Comparison of ENCODE assay signal across 19 cellular contexts in the genomic region with DNA sequence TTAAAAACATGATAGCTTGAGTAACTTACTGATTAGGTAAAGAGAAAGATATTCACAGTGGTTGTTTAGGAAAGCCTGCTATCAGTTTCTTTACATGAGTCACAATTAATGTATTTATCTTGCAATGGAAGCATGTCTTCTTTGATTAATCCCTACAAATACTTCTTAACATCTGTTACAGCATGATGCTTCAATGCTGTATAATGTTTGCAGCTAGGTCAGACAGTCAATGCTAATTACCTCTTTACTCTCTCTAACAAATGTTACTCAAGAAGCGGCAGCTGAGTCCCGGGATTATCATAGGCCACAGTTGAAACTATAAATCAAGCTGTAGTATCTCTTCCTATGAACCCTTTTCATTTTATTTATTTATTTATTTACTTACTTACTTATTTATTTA. TPM values are rescaled to one million over a fixed set of nuclear protein-coding genes. Genes with fewer than 3 reads are reported as not detected.
DNase-seq lines count a peak whose midpoint lies in the region; ATAC-seq, FAIRE-seq and TF ChIP-seq lines count a peak whose summit lies in the region.
"Had no signal": no experiment of that assay in that cellular context is flagged by ENCODE, and none has a peak within 500 bp of the region (broad histone marks: within the 10 kb centered on the region; RNA-seq: fewer than 3 reads in every experiment).

No MANE protein-coding gene starts in this region.

- CTCF ChIA-PET in Caco-2 (lab: Charles Lee): no interaction called here

- H3K9ac ChIP-seq in astrocyte (ENCODE audit: low read length): no peak overlapping the region
- H3K9ac ChIP-seq: BLaER1 had no signal

- H3K4me3 Mint-ChIP-seq in astrocyte (ENCODE audit: unreplicated experiment): no peak overlapping the region
- H3K4me3 Mint-ChIP-seq in Caco-2 (ENCODE audit: unreplicated experiment): no peak overlapping the region
- H3K4me3 Mint-ChIP-seq: CD8-positive, alpha-beta memory T cell; HFFc6 had no signal

- H3K9me3 ChIP-seq in astrocyte (ENCODE audit: insufficient read depth, low read depth, low read length): no peaks in the 10 kb centered on the region
- H3K9me3 ChIP-seq in Caco-2: no peaks in the 10 kb centered on the region
- H3K9me3 ChIP-seq: BLaER1 had no signal

- POLR2A ChIA-PET in Caco-2 (lab: Charles Lee): no interaction called here

- DNase-seq in D341Med (ENCODE audit: low spot score): peak; percentile 52
- peak; percentile 0 to 73 for DNase-seq in NCI-H524 (lab: John Stamatoyannopoulos, UW)
- DNase-seq in astrocyte (ENCODE audit: low read depth): peak; percentile 44
- DNase-seq in Caco-2: no peak
- DNase-seq in NCI-H446 treated with DMSO at 0.1 percent for 48 hours (lab: John Stamatoyannopoulos, UW): no peak
- DNase-seq: AML-193; CD8-positive, alpha-beta memory T cell; DMS79; GDM1; HCEC 1CT; HFFc6 had no signal

- no TSS peak for BruUV-seq in Caco-2 (replicated peaks; lab: Mats Ljungman, UMichigan)

- H3K4me2 ChIP-seq in astrocyte (ENCODE audit: low read length): no peak overlapping the region
- H3K4me2 ChIP-seq: BLaER1 had no signal

- no peaks in the 10 kb centered on the region for H3K27me3 ChIP-seq in astrocyte (ENCODE audit: insufficient read depth, low read length)
- H3K27me3 ChIP-seq in Caco-2 (replicated peaks; ENCODE audit: control insufficient read depth, insufficient read depth, low read length): no peaks in the 10 kb centered on the region
- H3K27me3 ChIP-seq: BLaER1 had no signal

- no peaks in the 10 kb centered on the region for H3K27me3 Mint-ChIP-seq in astrocyte (ENCODE audit: low read depth, unreplicated experiment)
- no peaks in the 10 kb centered on the region for H3K27me3 Mint-ChIP-seq in Caco-2 (ENCODE audit: insufficient read depth, unreplicated experiment)
- H3K27me3 Mint-ChIP-seq: CD8-positive, alpha-beta memory T cell had no signal

- H3K36me3 ChIP-seq in astrocyte (ENCODE audit: insufficient read depth, low read length) (peaks cover 22% of the 10 kb centered on the region), Caco-2 (ENCODE audit: control insufficient read depth, insufficient read depth, low read length) (peaks cover 7% of the 10 kb centered on the region)

- H3K9me3 Mint-ChIP-seq in astrocyte (ENCODE audit: unreplicated experiment): no peaks in the 10 kb centered on the region
- no peaks in the 10 kb centered on the region for H3K9me3 Mint-ChIP-seq in Caco-2 (ENCODE audit: unreplicated experiment)
- H3K9me3 Mint-ChIP-seq: CD8-positive, alpha-beta memory T cell; HFFc6 had no signal

- intact Hi-C loops in Caco-2 (cut with micrococcal nuclease; ENCODE audit: unreplicated experiment): no loop called here

- H3K4me1 Mint-ChIP-seq in astrocyte (ENCODE audit: low read depth, unreplicated experiment) (no peaks in the 10 kb centered on the region), Caco-2 (ENCODE audit: low read depth, unreplicated experiment) (no peaks in the 10 kb centered on the region)

- no peak for TF ChIP-seq CTCF in astrocyte (IDR thresholded peaks at IDR 0.05; ENCODE audit: insufficient read depth, low read depth, low read length)
- no peak for TF ChIP-seq CTCF in Caco-2 (IDR thresholded peaks at IDR 0.05; ENCODE audit: insufficient read depth in 1 of 2, low read depth in 1 of 2, low read length in 1 of 2, severe bottlenecking in 1 of 2, unreplicated experiment in 1 of 2)

- H3K4me3 ChIP-seq in astrocyte (ENCODE audit: insufficient read depth, low read depth, low read length) (no peak overlapping the region), Caco-2 (ENCODE audit: low read depth, low read length) (no peak overlapping the region)
- H3K4me3 ChIP-seq: BLaER1, K562 had no signal

- H3K36me3 Mint-ChIP-seq in astrocyte (ENCODE audit: low read depth, unreplicated experiment) (peaks cover 5% of the 10 kb centered on the region), Caco-2 (ENCODE audit: insufficient read depth, unreplicated experiment) (peaks cover 64% of the 10 kb centered on the region)

- H3K4me1 ChIP-seq in astrocyte (ENCODE audit: insufficient read depth, low read length) (no peaks in the 10 kb centered on the region), Caco-2 (no peaks in the 10 kb centered on the region)
- H3K4me1 ChIP-seq: BLaER1 had no signal

- ATAC-seq in GM21381 (IDR thresholded peaks at IDR 0.05; ENCODE audit: unreplicated experiment): no peak
- no peak for ATAC-seq in GM21447 (IDR thresholded peaks at IDR 0.05; ENCODE audit: unreplicated experiment)
- ATAC-seq: K562 had no signal

- H3K79me2 ChIP-seq in astrocyte (ENCODE audit: insufficient read depth, low read length): no peaks in the 10 kb centered on the region

- H2AFZ ChIP-seq in astrocyte (ENCODE audit: low read depth, low read length): no peak overlapping the region

- H4K20me1 ChIP-seq in astrocyte (ENCODE audit: insufficient read depth, low read length): no peaks in the 10 kb centered on the region
- H4K20me1 ChIP-seq: BLaER1 had no signal

- no peak overlapping the region for H3K27ac ChIP-seq in astrocyte (ENCODE audit: low read depth, low read length)
- H3K27ac ChIP-seq: BLaER1, HL-60 had no signal

- H3K27ac Mint-ChIP-seq in astrocyte (ENCODE audit: unreplicated experiment): no peak overlapping the region
- no peak overlapping the region for H3K27ac Mint-ChIP-seq in Caco-2 (ENCODE audit: unreplicated experiment)
- H3K27ac Mint-ChIP-seq: HFFc6 had no signal

- no peak for FAIRE-seq in astrocyte (lab: Jason Lieb, UNC)
- FAIRE-seq: A204.1, GM12892, GM19239, K562 had no signal

RNA-seq across cellular contexts. Expression of gene ACBD5, which starts 33.2 kb away (rescaled TPM):
- total RNA-seq in astrocyte: 23.8 TPM in 2 replicates
- 36.7 and 38.3 TPM in 2 replicates for total RNA-seq in Caco-2 (2022)

RNA-seq across cellular contexts. Expression of gene MASTL, which starts 52.2 kb away (rescaled TPM):
- total RNA-seq in astrocyte: 6.7 and 7.7 TPM in 2 replicates
- 40.2 and 40.5 TPM in 2 replicates for total RNA-seq in Caco-2 (2022)

RNA-seq across cellular contexts. Expression of gene YME1L1, which starts 53.2 kb away (rescaled TPM):
- total RNA-seq in astrocyte: 168 and 169 TPM in 2 replicates
- 200 and 203 TPM in 2 replicates for total RNA-seq in Caco-2 (2022)

Comparison
In these comparisons a context has a peak if more than half of its experiments do, and no peak if none do; other contexts are left out.
1. DNase-seq: peak in D341Med (single experiment), NCI-H524 (2 of 2) and astrocyte (single experiment); none in Caco-2 (0 of 2) and NCI-H446 treated with DMSO at 0.1 percent for 48 hours (single experiment).